8 cellular contexts compared by ENCODE assay signal in the genomic region with DNA sequence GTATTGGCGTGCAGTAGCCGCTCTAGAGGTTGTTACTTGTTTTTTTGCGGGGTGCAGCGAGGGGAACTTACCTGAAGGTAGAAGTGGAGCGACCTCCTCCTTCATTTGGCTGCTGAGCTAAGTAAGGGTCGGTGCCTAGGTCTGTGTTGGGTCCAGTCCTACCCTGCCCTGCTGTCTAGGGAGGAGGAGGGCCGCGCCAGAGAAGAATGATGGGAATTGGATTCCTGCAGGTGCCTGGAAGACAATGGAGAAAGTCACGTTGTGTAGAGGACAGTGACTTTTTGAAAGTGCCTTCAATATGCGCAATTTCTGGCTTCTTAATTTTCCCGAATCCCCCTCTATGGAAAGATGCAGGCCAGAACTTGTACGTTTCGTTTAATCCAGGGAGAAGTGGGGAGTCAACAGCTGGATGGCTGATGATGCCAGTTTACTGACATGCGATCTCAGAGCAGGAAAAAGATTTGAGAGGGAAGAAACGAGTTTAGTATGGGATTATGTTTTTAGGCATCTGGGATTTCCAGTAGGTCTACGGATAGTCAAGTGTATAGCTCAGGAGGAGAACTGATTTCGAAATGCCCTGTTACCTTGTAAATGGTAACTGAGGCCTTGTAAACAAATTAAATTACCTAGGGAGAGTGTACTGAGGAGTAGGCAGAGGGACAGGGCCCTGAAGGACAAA. TPM values are rescaled to one million over a fixed set of nuclear protein-coding genes. Genes with fewer than 3 reads are reported as not detected.
A peak's percentile ranks its signal among the peaks of the same experiment; 100 is the strongest.
DNase-seq lines count a peak whose midpoint lies in the region; ATAC-seq lines count a peak whose summit lies in the region.

No MANE protein-coding gene starts in this region.

- POLR2A ChIA-PET in activated CD4-positive, alpha-beta memory T cell treated with anti-CD3 and anti-CD28 coated beads for 36 hours (lab: Charles Lee) = no interaction called here

- peak overlapping the region; percentile 90 for H3K4me3 ChIP-seq in rectal smooth muscle tissue (ENCODE audit: low read length)

- peak overlapping the region; percentile 87 for H3K27ac ChIP-seq in rectal smooth muscle tissue (ENCODE audit: low read depth, low read length)

- H3K9ac ChIP-seq in rectal smooth muscle tissue (ENCODE audit: low read length) = peak overlapping the region; percentile 50

- DNase-seq in G401 (ENCODE audit: low spot score) (peak; percentile 46), glomerular visceral epithelial cell (ENCODE audit: extremely low spot score) (peak; percentile 11), activated gamma-delta T cell (lab: John Stamatoyannopoulos, UW) (no peak), NOMO-1 (lab: John Stamatoyannopoulos, UW; ENCODE audit: unreplicated experiment in 2 of 2) (no peak), D341Med (ENCODE audit: low spot score) (no peak)
- no peak for DNase-seq in activated CD4-positive, alpha-beta memory T cell treated with anti-CD3 and anti-CD28 coated beads for 36 hours

- H3K4me1 Mint-ChIP-seq in activated CD4-positive, alpha-beta memory T cell treated with anti-CD3 and anti-CD28 coated beads for 36 hours (ENCODE audit: low read depth) = peaks cover 33% of the 10 kb centered on the region

- no peaks in the 10 kb centered on the region for H3K9me3 Mint-ChIP-seq in activated CD4-positive, alpha-beta memory T cell treated with anti-CD3 and anti-CD28 coated beads for 36 hours

- H3K36me3 Mint-ChIP-seq in activated CD4-positive, alpha-beta memory T cell treated with anti-CD3 and anti-CD28 coated beads for 36 hours = no peaks in the 10 kb centered on the region

- H3K4me1 ChIP-seq in rectal smooth muscle tissue (ENCODE audit: control insufficient read depth, insufficient read depth, low read length) = no peaks in the 10 kb centered on the region

- peak overlapping the region; percentile 75 for H3K27ac Mint-ChIP-seq in activated CD4-positive, alpha-beta memory T cell treated with anti-CD3 and anti-CD28 coated beads for 36 hours

- no peaks in the 10 kb centered on the region for H3K27me3 Mint-ChIP-seq in activated CD4-positive, alpha-beta memory T cell treated with anti-CD3 and anti-CD28 coated beads for 36 hours

- no peaks in the 10 kb centered on the region for H3K36me3 ChIP-seq in rectal smooth muscle tissue (ENCODE audit: control insufficient read depth, insufficient read depth, low read length)

- peak; percentile 2 for ATAC-seq in HG03064 (IDR thresholded peaks at IDR 0.05; ENCODE audit: low read depth, unreplicated experiment)

- CTCF ChIA-PET in activated CD4-positive, alpha-beta memory T cell treated with anti-CD3 and anti-CD28 coated beads for 36 hours (lab: Charles Lee) = interaction anchor here (0.7 to 1.5 kb wide), 5 partner anchors 16 to 199 kb away, joined by 3 to 7 read pairs (median 5); no protein-coding TSS in a partner anchor

- H3K27me3 ChIP-seq in rectal smooth muscle tissue (ENCODE audit: control insufficient read depth, insufficient read depth, low read length) = no peaks in the 10 kb centered on the region

- H3K4me3 Mint-ChIP-seq in activated CD4-positive, alpha-beta memory T cell treated with anti-CD3 and anti-CD28 coated beads for 36 hours = peak overlapping the region; percentile 94

- in situ Hi-C loops in G401 (cut with HindIII; ENCODE audit: low sequenced_read_pairs) = no loop called here

- intact Hi-C loops in activated CD4-positive, alpha-beta memory T cell treated with anti-CD3 and anti-CD28 coated beads for 36 hours (cut with micrococcal nuclease) = loop anchor here (2.0 to 10.0 kb wide), 3 partner anchors 20 to 296 kb away; partner anchors contain the start of gene C2orf49

RNA-seq across cellular contexts. Expression of gene MRPS9, which starts 0.7 kb away (rescaled TPM):
- total RNA-seq in G401 (2014; rRNA removed; shearing (Covaris generic)) = 54.3 and 58.2 TPM in 2 replicates
- 10 to 100 TPM; 38.2 to 39.3 TPM for total RNA-seq in activated CD4-positive, alpha-beta memory T cell treated with anti-CD3 and anti-CD28 coated beads for 36 hours

Comparison
In these comparisons a context has a peak if more than half of its experiments do, and no peak if none do; other contexts are left out.
1. DNase-seq: peak in G401 (single experiment) and glomerular visceral epithelial cell (single experiment); none in activated CD4-positive, alpha-beta memory T cell treated with anti-CD3 and anti-CD28 coated beads for 36 hours (single experiment), activated gamma-delta T cell (single experiment), NOMO-1 (0 of 2) and D341Med (single experiment).